In the genomic region with DNA sequence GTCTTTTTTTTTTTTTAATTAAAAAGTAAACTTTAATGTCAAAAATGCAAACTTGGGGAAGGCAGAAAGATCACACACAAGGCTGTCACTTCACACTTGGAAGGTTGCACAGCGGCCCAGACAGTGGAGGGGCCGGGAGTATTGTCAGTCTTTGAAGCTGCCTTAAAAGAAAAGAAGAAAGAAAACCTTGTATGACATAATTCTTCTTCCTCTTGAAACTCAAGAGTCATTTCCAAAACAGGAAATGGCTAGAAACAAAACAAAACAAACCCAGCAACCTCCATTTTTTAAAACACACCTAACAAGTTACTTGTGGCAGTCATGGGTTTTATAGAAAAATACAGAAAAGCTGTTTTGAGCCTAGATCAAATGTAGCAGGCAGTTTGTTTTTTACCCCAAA, we compare ENCODE assay signal across 16 cellular contexts.
A peak's percentile ranks its signal among the peaks of the same experiment; 100 is the strongest.
DNase-seq lines count a peak whose midpoint lies in the region; ATAC-seq and TF ChIP-seq lines count a peak whose summit lies in the region.
"Had no signal": no experiment of that assay in that cellular context is flagged by ENCODE, and none has a peak within 500 bp of the region (broad histone marks: within the 10 kb centered on the region; RNA-seq: fewer than 3 reads in every experiment).

No MANE protein-coding gene starts in this region.

- H3K36me3 ChIP-seq in BLaER1 treated with 17β-estradiol and CSF1 and Interleukin-3, amounts not matched to agents 10 nM and 100 nM = no peaks in the 10 kb centered on the region
- H3K36me3 ChIP-seq: upper lobe of left lung had no signal

- peaks cover 0 to 14% (median 8%) of the 10 kb centered on the region in 10 experiments; a peak in 11 of 20 replicates for H3K4me1 ChIP-seq in BLaER1 treated with 17β-estradiol and CSF1 and Interleukin-3, amounts not matched to agents 10 nM and 100 nM
- H3K4me1 ChIP-seq: upper lobe of left lung had no signal

- H3K4me2 ChIP-seq in BLaER1 treated with 17β-estradiol and CSF1 and Interleukin-3, amounts not matched to agents 10 nM and 100 nM = peak overlapping the region in 10 of 11 experiments; percentile 1 to 51 (median 20); a peak in 8 of 22 replicates

- peaks cover 6% of the 10 kb centered on the region for H3K9me3 Mint-ChIP-seq in type B pancreatic cell
- H3K9me3 Mint-ChIP-seq: activated naive CD8-positive, alpha-beta T cell treated with anti-CD3 and anti-CD28 coated beads, Interleukin-2, amount 10 ng/mL, durations not matched to agents 7 days and 5 days; stimulated activated effector memory CD8-positive, alpha-beta T cell treated with anti-CD3 and anti-CD28 coated beads, Interleukin-12 subunit alpha, Interleukin-12 subunit beta, amount 100 ng/mL, for 72 hours had no signal

- no peaks in the 10 kb centered on the region for H3K4me1 Mint-ChIP-seq in type B pancreatic cell (ENCODE audit: unreplicated experiment)
- H3K4me1 Mint-ChIP-seq: activated naive CD8-positive, alpha-beta T cell treated with anti-CD3 and anti-CD28 coated beads, Interleukin-2, amount 10 ng/mL, durations not matched to agents 7 days and 5 days; stimulated activated effector memory CD8-positive, alpha-beta T cell treated with anti-CD3 and anti-CD28 coated beads, Interleukin-12 subunit alpha, Interleukin-12 subunit beta, amount 100 ng/mL, for 72 hours had no signal

- no peak overlapping the region for H3K4me3 ChIP-seq in BLaER1 treated with 17β-estradiol and CSF1 and Interleukin-3, amounts not matched to agents 10 nM and 100 nM
- H3K4me3 ChIP-seq: upper lobe of left lung had no signal

- no peak overlapping the region for H3K27ac Mint-ChIP-seq in type B pancreatic cell
- H3K27ac Mint-ChIP-seq: activated naive CD8-positive, alpha-beta T cell treated with anti-CD3 and anti-CD28 coated beads, Interleukin-2, amount 10 ng/mL, durations not matched to agents 7 days and 5 days; stimulated activated effector memory CD8-positive, alpha-beta T cell treated with anti-CD3 and anti-CD28 coated beads, Interleukin-12 subunit alpha, Interleukin-12 subunit beta, amount 100 ng/mL, for 72 hours had no signal

- peaks cover 3% of the 10 kb centered on the region for H3K27me3 Mint-ChIP-seq in type B pancreatic cell

- ATAC-seq in GM18858 (IDR thresholded peaks at IDR 0.05; ENCODE audit: unreplicated experiment) (peak; percentile 82), HG03378 (IDR thresholded peaks at IDR 0.05; ENCODE audit: unreplicated experiment) (peak; percentile 49), HG03469 (IDR thresholded peaks at IDR 0.05; ENCODE audit: unreplicated experiment) (no peak), HG03045 (IDR thresholded peaks at IDR 0.05; ENCODE audit: unreplicated experiment) (no peak)
- ATAC-seq: Right ventricle myocardium inferior; stimulated activated effector memory CD8-positive, alpha-beta T cell treated with anti-CD3 and anti-CD28 coated beads, Interleukin-12 subunit alpha, Interleukin-12 subunit beta, amount 100 ng/mL, for 72 hours had no signal

- no peaks in the 10 kb centered on the region for H3K27me3 ChIP-seq in BLaER1 treated with 17β-estradiol and CSF1 and Interleukin-3, amounts not matched to agents 10 nM and 100 nM
- H3K27me3 ChIP-seq: upper lobe of left lung had no signal

- H3K9ac ChIP-seq in BLaER1 treated with 17β-estradiol and CSF1 and Interleukin-3, amounts not matched to agents 10 nM and 100 nM = peak overlapping the region in 2 of 11 experiments; percentile 9 to 60; a peak in 2 of 22 replicates

- no peaks in the 10 kb centered on the region for H3K36me3 Mint-ChIP-seq in type B pancreatic cell
- H3K36me3 Mint-ChIP-seq: activated naive CD8-positive, alpha-beta T cell treated with anti-CD3 and anti-CD28 coated beads, Interleukin-2, amount 10 ng/mL, durations not matched to agents 7 days and 5 days; stimulated activated effector memory CD8-positive, alpha-beta T cell treated with anti-CD3 and anti-CD28 coated beads, Interleukin-12 subunit alpha, Interleukin-12 subunit beta, amount 100 ng/mL, for 72 hours had no signal

- no peaks in the 10 kb centered on the region for H4K20me1 ChIP-seq in BLaER1 treated with 17β-estradiol and CSF1 and Interleukin-3, amounts not matched to agents 10 nM and 100 nM

- no peak for TF ChIP-seq CTCF in type B pancreatic cell (conservative IDR thresholded peaks at IDR 0.05)

- no peaks in the 10 kb centered on the region for H3K9me3 ChIP-seq in BLaER1 treated with 17β-estradiol and CSF1 and Interleukin-3, amounts not matched to agents 10 nM and 100 nM (replicated peaks in 1 of 11)
- H3K9me3 ChIP-seq: upper lobe of left lung had no signal

- peak; percentile 57 for DNase-seq in dermis blood vessel endothelial cell
- DNase-seq in type B pancreatic cell (ENCODE audit: extremely low spot score, unreplicated experiment) = no peak
- no peak for DNase-seq in activated T-cell treated with anti-CD3 and anti-CD28 coated beads for 4 hours
- DNase-seq: activated naive CD8-positive, alpha-beta T cell treated with anti-CD3 and anti-CD28 coated beads, Interleukin-2, amount 10 ng/mL, durations not matched to agents 7 days and 5 days; central memory CD4-positive, alpha-beta T cell; islet precursor cell; NCI-H1105; NCI-H2171; upper lobe of left lung had no signal

- H3K27ac ChIP-seq in BLaER1 treated with 17β-estradiol and CSF1 and Interleukin-3, amounts not matched to agents 10 nM and 100 nM = peak overlapping the region in 8 of 11 experiments; percentile 18 to 82 (median 66); a peak in 13 of 22 replicates
- H3K27ac ChIP-seq: upper lobe of left lung had no signal

- no peak overlapping the region for H3K4me3 Mint-ChIP-seq in type B pancreatic cell
- H3K4me3 Mint-ChIP-seq: activated naive CD8-positive, alpha-beta T cell treated with anti-CD3 and anti-CD28 coated beads, Interleukin-2, amount 10 ng/mL, durations not matched to agents 7 days and 5 days; stimulated activated effector memory CD8-positive, alpha-beta T cell treated with anti-CD3 and anti-CD28 coated beads, Interleukin-12 subunit alpha, Interleukin-12 subunit beta, amount 100 ng/mL, for 72 hours had no signal

Comparison
In these comparisons a context has a peak if more than half of its experiments do, and no peak if none do; other contexts are left out.
1. ATAC-seq: peak in GM18858 (single experiment) and HG03378 (single experiment); none in HG03469 (single experiment) and HG03045 (single experiment).